9 cellular contexts compared by ENCODE assay signal in the genomic region with DNA sequence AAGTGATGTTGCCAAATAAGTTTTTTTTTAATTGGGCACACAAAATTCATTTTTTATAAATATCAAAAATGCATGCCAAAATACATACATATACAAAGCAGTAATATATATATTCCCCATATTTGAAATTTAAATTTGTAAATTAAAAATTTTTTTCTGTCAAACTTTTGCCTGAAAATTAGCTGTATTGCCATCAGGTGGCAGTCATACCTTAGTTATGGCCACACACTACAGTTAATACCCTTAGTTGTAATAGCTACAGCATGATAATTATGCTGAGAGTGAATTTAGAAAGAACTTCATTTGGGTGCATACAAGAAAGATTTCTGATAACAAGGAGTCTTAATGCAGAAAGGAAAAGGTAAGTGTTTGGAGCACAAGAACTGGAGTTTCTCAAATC. TPM values are rescaled to one million over a fixed set of nuclear protein-coding genes. Genes with fewer than 3 reads are reported as not detected.
DNase-seq lines count a peak whose midpoint lies in the region; ATAC-seq, FAIRE-seq and TF ChIP-seq lines count a peak whose summit lies in the region.
"Had no signal": no experiment of that assay in that cellular context is flagged by ENCODE, and none has a peak within 500 bp of the region (broad histone marks: within the 10 kb centered on the region; RNA-seq: fewer than 3 reads in every experiment).

No MANE protein-coding gene starts in this region.

- BruUV-seq in HepG2 (replicated peaks; lab: Mats Ljungman, UMichigan) = no TSS peak

- no peak overlapping the region for H3K4me2 ChIP-seq in HepG2 (ENCODE audit: low read depth, low read length)

- no peaks in the 10 kb centered on the region for H3K27me3 ChIP-seq in HepG2 (ENCODE audit: control insufficient read depth in 1 of 2, insufficient read depth in 2 of 2, low read length in 2 of 2)

- no peaks in the 10 kb centered on the region; the same call in 1 of the 2 replicates for H4K20me1 ChIP-seq in HepG2 (ENCODE audit: insufficient read depth, low read length)

- in situ Hi-C loops in HepG2 (cut with HindIII; ENCODE audit: extremely low pct_ligation_motif_present, low pct_unique_long_range_greater_than_20kb) = no loop called here

- H3K4me3 ChIP-seq in HepG2 (replicated peaks in 1 of 3; ENCODE audit: insufficient read depth in 1 of 3, low read depth in 2 of 3, low read length in 3 of 3) = no peak overlapping the region

- H3K79me2 ChIP-seq in HepG2 (ENCODE audit: insufficient read depth, low read length) = no peaks in the 10 kb centered on the region

- TF ChIP-seq POLR2A in HepG2 (IDR thresholded peaks at IDR 0.05; ENCODE audit: insufficient read depth in 1 of 2, low read depth in 2 of 2, low read length in 2 of 2) = no peak

- DNase-seq in DMS53 treated with DMSO at 0.1 percent for 48 hours (lab: John Stamatoyannopoulos, UW; ENCODE audit: unreplicated experiment) (peak; percentile 36), HEK293T (ENCODE audit: extremely low spot score) (peak; percentile 20), HepG2 (ENCODE audit: low spot score) (peak; percentile 3), SKM-1 treated with dmso at 0.1 percent for 144 hours (lab: John Stamatoyannopoulos, UW; ENCODE audit: unreplicated experiment) (no peak)
- DNase-seq: activated T-cell treated with anti-CD3 and anti-CD28 coated beads, Interleukin-2, amount 50 U/mL, for 24 hours had no signal

- TF ChIP-seq CTCF in HepG2 (CRISPR knock-in tag; IDR thresholded peaks at IDR 0.05) = peak; percentile 36

- FAIRE-seq in TTC549 (lab: Jason Lieb, UNC) = peak; percentile 61
- FAIRE-seq in HepG2 (lab: Jason Lieb, UNC) = peak; percentile 39

- no peaks in the 10 kb centered on the region for H3K9me3 ChIP-seq in HepG2 (ENCODE audit: low read length)

- CTCF ChIA-PET in HEK293T (lab: Yijun Ruan, JAX) = interaction anchor here (0.6 to 1.7 kb wide), 3 partner anchors 45 to 166 kb away, joined by 3 to 17 read pairs (median 10); no protein-coding TSS in a partner anchor
- CTCF ChIA-PET in HepG2 (lab: Yijun Ruan, JAX; ENCODE audit: low intra/inter-chr PET ratio, low total read pairs) = interaction anchor here (2.0 kb wide), 1 partner anchor 166 kb away, joined by 10 read pairs; no protein-coding TSS in a partner anchor

- TF ChIP-seq RAD21 in HepG2 (CRISPR knock-in tag; IDR thresholded peaks at IDR 0.05) = no peak; the same call in 1 of the 2 replicates

- no peak overlapping the region for H2AFZ ChIP-seq in HepG2 (ENCODE audit: low read length)

- POLR2A ChIA-PET in HEK293T (lab: Yijun Ruan, JAX) (no interaction called here), HepG2 (lab: Yijun Ruan, JAX) (no interaction called here)

- ATAC-seq in HepG2 = no peak
- ATAC-seq in HG03565 (IDR thresholded peaks at IDR 0.05; ENCODE audit: unreplicated experiment) = no peak
- no peak for ATAC-seq in GM18861 (IDR thresholded peaks at IDR 0.05; ENCODE audit: unreplicated experiment)
- ATAC-seq: sciatic nerve had no signal

- intact Hi-C loops in HepG2 (cut with micrococcal nuclease; ENCODE audit: unreplicated experiment) = loop anchor here (1.0 to 5.0 kb wide), 3 partner anchors 166 to 492 kb away; no protein-coding TSS in a partner anchor

- H3K36me3 ChIP-seq in HepG2 (replicated peaks in 1 of 2; ENCODE audit: control insufficient read depth in 1 of 2, insufficient read depth in 2 of 2, low read length in 2 of 2) = peaks cover 0 to 1% of the 10 kb centered on the region in 2 experiments; a peak in 3 of 5 replicates

- H3K4me1 ChIP-seq in HepG2 (ENCODE audit: insufficient read depth, low read length) = peaks cover 11% of the 10 kb centered on the region; the same call in 1 of the 2 replicates

- H3K9ac ChIP-seq in HepG2 (ENCODE audit: insufficient read depth, low read depth, low read length) = no peak overlapping the region

- TF ChIP-seq EP300 in HepG2 (IDR thresholded peaks at IDR 0.05; ENCODE audit: low read depth in 2 of 2, low read length in 2 of 2) (no peak), HepG2 (CRISPR knock-in tag; IDR thresholded peaks at IDR 0.05; ENCODE audit: borderline replicate concordance) (no peak)

- H3K27ac ChIP-seq in HepG2 (ENCODE audit: extremely low read length, insufficient read depth, low read length) = no peak overlapping the region

TF ChIP-seq in HEK293T, 16 proteins besides CTCF, POLR2A, EP300 and RAD21:
- TF ChIP-seq L3MBTL2 (conservative IDR thresholded peaks at IDR 0.05) (no peak), BHLHE40 (IDR thresholded peaks at IDR 0.05; ENCODE audit: borderline replicate concordance) (no peak), NFRKB (IDR thresholded peaks at IDR 0.05) (no peak), FOXM1 (IDR thresholded peaks at IDR 0.05; ENCODE audit: borderline replicate concordance) (no peak), ELF4 (IDR thresholded peaks at IDR 0.05) (no peak), FOXA1 (IDR thresholded peaks at IDR 0.05) (no peak), ARNT (IDR thresholded peaks at IDR 0.05) (no peak), HDGF (IDR thresholded peaks at IDR 0.05; ENCODE audit: borderline replicate concordance) (no peak), LEF1 (IDR thresholded peaks at IDR 0.05; ENCODE audit: borderline replicate concordance) (no peak), FOXK2 (IDR thresholded peaks at IDR 0.05) (no peak), ZNF384 (IDR thresholded peaks at IDR 0.05) (no peak), CTBP1 (IDR thresholded peaks at IDR 0.05; ENCODE audit: borderline replicate concordance) (no peak), SP1 (IDR thresholded peaks at IDR 0.05) (no peak), SUZ12 (IDR thresholded peaks at IDR 0.05) (no peak), TARDBP (IDR thresholded peaks at IDR 0.05) (no peak)
- TF ChIP-seq, protein P1, sequence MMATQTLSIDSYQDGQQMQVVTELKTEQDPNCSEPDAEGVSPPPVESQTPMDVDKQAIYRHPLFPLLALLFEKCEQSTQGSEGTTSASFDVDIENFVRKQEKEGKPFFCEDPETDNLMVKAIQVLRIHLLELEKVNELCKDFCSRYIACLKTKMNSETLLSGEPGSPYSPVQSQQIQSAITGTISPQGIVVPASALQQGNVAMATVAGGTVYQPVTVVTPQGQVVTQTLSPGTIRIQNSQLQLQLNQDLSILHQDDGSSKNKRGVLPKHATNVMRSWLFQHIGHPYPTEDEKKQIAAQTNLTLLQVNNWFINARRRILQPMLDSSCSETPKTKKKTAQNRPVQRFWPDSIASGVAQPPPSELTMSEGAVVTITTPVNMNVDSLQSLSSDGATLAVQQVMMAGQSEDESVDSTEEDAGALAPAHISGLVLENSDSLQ (IDR thresholded peaks at IDR 0.05) = no peak
TF ChIP-seq in HEK293T: peak in this region for 0.

TF ChIP-seq in HepG2, 621 proteins besides CTCF, POLR2A, EP300 and RAD21:
- no peak for TF ChIP-seq GMEB1 (CRISPR knock-in tag; IDR thresholded peaks at IDR 0.05; ENCODE audit: borderline replicate concordance)
- TF ChIP-seq JUND (CRISPR knock-in tag; IDR thresholded peaks at IDR 0.05) = no peak
- TF ChIP-seq, protein P2, sequence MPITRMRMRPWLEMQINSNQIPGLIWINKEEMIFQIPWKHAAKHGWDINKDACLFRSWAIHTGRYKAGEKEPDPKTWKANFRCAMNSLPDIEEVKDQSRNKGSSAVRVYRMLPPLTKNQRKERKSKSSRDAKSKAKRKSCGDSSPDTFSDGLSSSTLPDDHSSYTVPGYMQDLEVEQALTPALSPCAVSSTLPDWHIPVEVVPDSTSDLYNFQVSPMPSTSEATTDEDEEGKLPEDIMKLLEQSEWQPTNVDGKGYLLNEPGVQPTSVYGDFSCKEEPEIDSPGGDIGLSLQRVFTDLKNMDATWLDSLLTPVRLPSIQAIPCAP (CRISPR knock-in tag; IDR thresholded peaks at IDR 0.05; ENCODE audit: low read depth) = no peak
- TF ChIP-seq NFIC (IDR thresholded peaks at IDR 0.05; ENCODE audit: low read length) = no peak
- 0 out of 2 replicates have a peak, but pooled peaks have one; percentile 11 for TF ChIP-seq SMC3 (IDR thresholded peaks at IDR 0.05; ENCODE audit: low read length)
- TF ChIP-seq ZNF879 (CRISPR knock-in tag; IDR thresholded peaks at IDR 0.05) = no peak
- TF ChIP-seq STAG1 (CRISPR knock-in tag; IDR thresholded peaks at IDR 0.05) = peak; percentile 62
TF ChIP-seq in HepG2: peak in this region for 2.

RNA-seq across cellular contexts. Expression of gene SDHAF4, which starts 46.2 kb away (rescaled TPM):
- total RNA-seq in HepG2 (2016; rRNA removed; fragmentation: Illumina TruSeq; extraction: Trizol) = 7.1 and 7.5 TPM in 2 replicates
- total RNA-seq in HepG2 (2016; cell fraction: cytosol; rRNA removed; fragmentation: Illumina TruSeq; extraction: Trizol; ENCODE audit: low read depth) = 3.3 and 3.6 TPM in 2 replicates
- total RNA-seq in HepG2 (2016; cell fraction: insoluble cytoplasmic fraction; rRNA removed; fragmentation: Illumina TruSeq; extraction: Trizol) = 6.9 and 7.8 TPM in 2 replicates
- total RNA-seq in HepG2 (2016; cell fraction: membrane; rRNA removed; fragmentation: Illumina TruSeq; extraction: Trizol) = 6.3 and 6.6 TPM in 2 replicates
- 6.1 and 6.3 TPM in 2 replicates for total RNA-seq in HepG2 (2016; cell fraction: nucleus; rRNA removed; fragmentation: Illumina TruSeq; extraction: Trizol)
- polyA plus RNA-seq in HepG2 (2011; rRNA removed) = 9.5 and 10.8 TPM in 2 replicates
- 5.0 and 5.6 TPM in 2 replicates for polyA plus RNA-seq in HepG2 (2011; cell fraction: cytosol; rRNA removed)
- polyA plus RNA-seq in HepG2 (2011; cell fraction: nucleus; rRNA removed) = 3.1 and 3.5 TPM in 2 replicates
- 8.4 and 14.7 TPM in 2 replicates for polyA plus RNA-seq in HepG2 (2012)
- 1.7 and 3.2 TPM in 2 replicates for polyA plus RNA-seq in HepG2 (2016; cell fraction: cytosol; fragmentation: Illumina TruSeq; extraction: Trizol; ENCODE audit: low read depth)
- polyA plus RNA-seq in HepG2 (2016; cell fraction: insoluble cytoplasmic fraction; fragmentation: Illumina TruSeq; extraction: Trizol; ENCODE audit: low read depth) = 7.0 and 8.4 TPM in 2 replicates
- polyA plus RNA-seq in HepG2 (2016; cell fraction: membrane; fragmentation: Illumina TruSeq; extraction: Trizol; ENCODE audit: low read depth) = 4.1 TPM in 2 replicates
- polyA plus RNA-seq in HepG2 (2016; cell fraction: nucleus; fragmentation: Illumina TruSeq; extraction: Trizol; ENCODE audit: insufficient read depth, low read depth) = 6.6 and 9.4 TPM in 2 replicates
- 1.0 and 1.9 TPM in 2 replicates for polyA minus RNA-seq in HepG2 (2011; rRNA and poly(A)+ RNA removed; ENCODE audit: low replicate concordance)
- 4.4 and 4.7 TPM in 2 replicates for polyA minus RNA-seq in HepG2 (2011; cell fraction: cytosol; rRNA and poly(A)+ RNA removed)
- polyA minus RNA-seq in HepG2 (2011; cell fraction: nucleus; rRNA and poly(A)+ RNA removed) = 7.7 and 19.6 TPM in 2 replicates
